1 cellular context compared by ENCODE assay signal in genomic region chr5:180781900-180782326, GRCh38.
TF ChIP-seq lines count a peak whose summit lies in the region.
"Not testable (repeated sequence)": the region's sequence is repeated elsewhere in the genome, so short reads cannot be mapped to it uniquely, and the experiment has no call there.

No MANE protein-coding gene starts in this region.

TF ChIP-seq in K562, 482 proteins besides CTCF, POLR2A, EP300 and RAD21 (continued from another document):
- TF ChIP-seq CCNT2 (IDR thresholded peaks at IDR 0.05; ENCODE audit: borderline replicate concordance, extremely low read depth, insufficient read length, low read depth, low read length) (peak; percentile 65), MLLT1 (IDR thresholded peaks at IDR 0.05) (peak in 1 of 2 experiments; percentile 91; a peak in 2 of 4 replicates), NCOA1 (IDR thresholded peaks at IDR 0.05; ENCODE audit: low read depth) (peak; percentile 73; the same call in 1 of the 2 replicates), ATF4 (CRISPR knock-in tag; IDR thresholded peaks at IDR 0.05) (peak; percentile 25; the same call in 1 of the 2 replicates), SRF (CRISPR knock-in tag; IDR thresholded peaks at IDR 0.05) (peak in 1 of 2 experiments; percentile 82; a peak in 1 of 4 replicates), MLX (CRISPR knock-in tag; conservative IDR thresholded peaks at IDR 0.05) (peak in 1 of 2 experiments; percentile 82; a peak in 1 of 4 replicates), FOXM1 (IDR thresholded peaks at IDR 0.05; ENCODE audit: low read depth) (peak; percentile 84), MNT (conservative IDR thresholded peaks at IDR 0.05) (peak; percentile 56 to 64; a peak in 3 of 4 replicates), ZNF318 (IDR thresholded peaks at IDR 0.05; ENCODE audit: borderline replicate concordance in 1 of 2, low read depth in 1 of 2) (0 out of 4 replicates have a peak, but pooled peaks have one; percentile 26 to 30), RAD51 (IDR thresholded peaks at IDR 0.05; ENCODE audit: borderline replicate concordance, low read depth) (peak; percentile 14; the same call in 1 of the 2 replicates), TEAD1 (CRISPR knock-in tag; IDR thresholded peaks at IDR 0.05) (peak in 1 of 2 experiments; percentile 70; a peak in 1 of 4 replicates), CREM (IDR thresholded peaks at IDR 0.05; ENCODE audit: low read depth) (peak; percentile 48), MTA2 (IDR thresholded peaks at IDR 0.05; ENCODE audit: low read depth) (peak; percentile 92)
- TF ChIP-seq FOXM1 (CRISPR knock-in tag; IDR thresholded peaks at IDR 0.05; ENCODE audit: low read depth): not testable (repeated sequence)
